ENCODE assay signal across 34 cellular contexts in genomic region chr14:24868389-24868788, GRCh38.
DNase-seq lines count a peak whose midpoint lies in the region; ATAC-seq, FAIRE-seq and TF ChIP-seq lines count a peak whose summit lies in the region.
"Had no signal": no experiment of that assay in that cellular context is flagged by ENCODE, and none has a peak within 500 bp of the region (broad histone marks: within the 10 kb centered on the region; RNA-seq: fewer than 3 reads in every experiment).

No MANE protein-coding gene starts in this region.

- H3K9me3 Mint-ChIP-seq in activated T-cell treated with anti-CD3 and anti-CD28 coated beads, Interleukin-2, amount 50 U/mL, for 72 hours = no peaks in the 10 kb centered on the region
- no peaks in the 10 kb centered on the region for H3K9me3 Mint-ChIP-seq in activated T-cell treated with anti-CD3 and anti-CD28 coated beads, Interleukin-2, amount 50 U/mL, for 4 hours
- no peaks in the 10 kb centered on the region for H3K9me3 Mint-ChIP-seq in Caco-2 (ENCODE audit: unreplicated experiment)
- H3K9me3 Mint-ChIP-seq: CD14-positive monocyte; CD4-positive, alpha-beta memory T cell; CD4-positive, alpha-beta T cell; CD8-positive, alpha-beta memory T cell; CD8-positive, alpha-beta T cell had no signal

- intact Hi-C loops in HepG2 (cut with micrococcal nuclease; ENCODE audit: unreplicated experiment) (no loop called here), right lobe of liver (cut with DNase I) (no loop called here), Caco-2 (cut with micrococcal nuclease; ENCODE audit: unreplicated experiment) (no loop called here), heart left ventricle (cut with DNase I) (loop anchor here in 1 of 10 donors (2.0 kb wide), 1 partner anchor 54 kb away; no protein-coding TSS in a partner anchor)

- H3K4me2 ChIP-seq in HepG2 (ENCODE audit: low read depth, low read length) = no peak overlapping the region
- H3K4me2 ChIP-seq: A549; BLaER1; BLaER1 treated with 17β-estradiol and CSF1 and Interleukin-3, amounts not matched to agents 10 nM and 100 nM had no signal

- no peak for TF ChIP-seq RAD21 in HepG2 (CRISPR knock-in tag; IDR thresholded peaks at IDR 0.05)

- H3K27me3 ChIP-seq in HepG2 (ENCODE audit: control insufficient read depth in 1 of 2, insufficient read depth in 2 of 2, low read length in 2 of 2) (no peaks in the 10 kb centered on the region), right lobe of liver (no peaks in the 10 kb centered on the region), Caco-2 (replicated peaks; ENCODE audit: control insufficient read depth, insufficient read depth, low read length) (no peaks in the 10 kb centered on the region), heart left ventricle (no peaks in the 10 kb centered on the region)
- H3K27me3 ChIP-seq: BE2C; BLaER1; BLaER1 treated with 17β-estradiol and CSF1 and Interleukin-3, amounts not matched to agents 10 nM and 100 nM had no signal

- no peaks in the 10 kb centered on the region for H3K36me3 Mint-ChIP-seq in activated T-cell treated with anti-CD3 and anti-CD28 coated beads, Interleukin-2, amount 50 U/mL, for 72 hours (ENCODE audit: insufficient read depth in 2 of 2)
- no peaks in the 10 kb centered on the region for H3K36me3 Mint-ChIP-seq in activated T-cell treated with anti-CD3 and anti-CD28 coated beads, Interleukin-2, amount 50 U/mL, for 4 hours (ENCODE audit: insufficient read depth)
- peaks cover 13% of the 10 kb centered on the region for H3K36me3 Mint-ChIP-seq in Caco-2 (ENCODE audit: insufficient read depth, unreplicated experiment)
- H3K36me3 Mint-ChIP-seq: CD14-positive monocyte; CD4-positive, alpha-beta memory T cell; CD4-positive, CD25-positive, alpha-beta regulatory T cell; CD8-positive, alpha-beta memory T cell; CD8-positive, alpha-beta T cell had no signal

- H3K27me3 Mint-ChIP-seq in activated T-cell treated with anti-CD3 and anti-CD28 coated beads, Interleukin-2, amount 50 U/mL, for 72 hours (ENCODE audit: low read depth) = no peaks in the 10 kb centered on the region
- peaks cover 17% of the 10 kb centered on the region for H3K27me3 Mint-ChIP-seq in activated T-cell treated with anti-CD3 and anti-CD28 coated beads, Interleukin-2, amount 50 U/mL, for 4 hours (ENCODE audit: low read depth)
- no peaks in the 10 kb centered on the region for H3K27me3 Mint-ChIP-seq in Caco-2 (ENCODE audit: insufficient read depth, unreplicated experiment)

- no peaks in the 10 kb centered on the region for H3K9me3 ChIP-seq in HepG2 (ENCODE audit: low read length)
- no peaks in the 10 kb centered on the region for H3K9me3 ChIP-seq in right lobe of liver
- H3K9me3 ChIP-seq in Caco-2 = no peaks in the 10 kb centered on the region
- no peaks in the 10 kb centered on the region for H3K9me3 ChIP-seq in heart left ventricle
- H3K9me3 ChIP-seq: A549; BE2C; BLaER1; BLaER1 treated with 17β-estradiol and CSF1 and Interleukin-3, amounts not matched to agents 10 nM and 100 nM had no signal

- H3K27ac Mint-ChIP-seq in activated T-cell treated with anti-CD3 and anti-CD28 coated beads, Interleukin-2, amount 50 U/mL, for 72 hours = peak overlapping the region; percentile 49
- peak overlapping the region; percentile 48 for H3K27ac Mint-ChIP-seq in Caco-2 (ENCODE audit: unreplicated experiment)
- H3K27ac Mint-ChIP-seq: B cell; CD14-positive monocyte; CD4-positive, alpha-beta memory T cell; CD4-positive, alpha-beta T cell; CD4-positive, CD25-positive, alpha-beta regulatory T cell; CD8-positive, alpha-beta memory T cell; CD8-positive, alpha-beta T cell had no signal

- ATAC-seq in activated T-cell treated with anti-CD3 and anti-CD28 coated beads, Interleukin-2, amount 50 U/mL, for 72 hours (replicated peaks in 1 of 2) = no peak
- ATAC-seq in activated T-cell treated with anti-CD3 and anti-CD28 coated beads, Interleukin-2, amount 50 U/mL, for 4 hours = no peak
- ATAC-seq in HepG2 = no peak
- ATAC-seq in right lobe of liver = no peak
- no peak for ATAC-seq in heart left ventricle
- ATAC-seq: A549; CD8-positive, alpha-beta T cell had no signal

- no peaks in the 10 kb centered on the region for H3K4me1 Mint-ChIP-seq in activated T-cell treated with anti-CD3 and anti-CD28 coated beads, Interleukin-2, amount 50 U/mL, for 72 hours (ENCODE audit: low read depth)
- no peaks in the 10 kb centered on the region for H3K4me1 Mint-ChIP-seq in activated T-cell treated with anti-CD3 and anti-CD28 coated beads, Interleukin-2, amount 50 U/mL, for 4 hours (ENCODE audit: low read depth)
- peaks cover 51% of the 10 kb centered on the region for H3K4me1 Mint-ChIP-seq in Caco-2 (ENCODE audit: low read depth, unreplicated experiment)
- H3K4me1 Mint-ChIP-seq: CD4-positive, alpha-beta memory T cell; CD4-positive, CD25-positive, alpha-beta regulatory T cell; CD8-positive, alpha-beta memory T cell had no signal

- DNase-seq in activated T-cell treated with anti-CD3 and anti-CD28 coated beads, Interleukin-2, amount 50 U/mL, for 72 hours = no peak
- no peak for DNase-seq in activated T-cell treated with anti-CD3 and anti-CD28 coated beads, Interleukin-2, amount 50 U/mL, for 4 hours
- DNase-seq in HepG2 (ENCODE audit: low spot score) (no peak), right lobe of liver (no peak), Caco-2 (no peak), heart left ventricle (no peak)
- DNase-seq: 8988T; ACHN; AML-193; BE2C; C1 segment of cervical spinal cord; Calu3; CD4-positive, alpha-beta memory T cell; CD4-positive, alpha-beta T cell; CD4-positive, CD25-positive, alpha-beta regulatory T cell; CD8-positive, alpha-beta memory T cell; CD8-positive, alpha-beta T cell; COR-L47; DMS 273 treated with DMSO at 0.1 percent for 48 hours; DMS153; DMS53; DMS79; DMS79 treated with DMSO at 0.1 percent for 48 hours; DND-41; EL had no signal

- no peak overlapping the region for H3K4me3 ChIP-seq in HepG2 (replicated peaks in 1 of 3; ENCODE audit: insufficient read depth in 1 of 3, low read depth in 2 of 3, low read length in 3 of 3)
- no peak overlapping the region for H3K4me3 ChIP-seq in right lobe of liver
- H3K4me3 ChIP-seq in Caco-2 (ENCODE audit: low read depth, low read length) = no peak overlapping the region
- H3K4me3 ChIP-seq in heart left ventricle = no peak overlapping the region
- H3K4me3 ChIP-seq: A549; BLaER1; BLaER1 treated with 17β-estradiol and CSF1 and Interleukin-3, amounts not matched to agents 10 nM and 100 nM had no signal

- TF ChIP-seq CTCF in HepG2 (CRISPR knock-in tag; IDR thresholded peaks at IDR 0.05) = no peak
- no peak for TF ChIP-seq CTCF in right lobe of liver (IDR thresholded peaks at IDR 0.05)
- no peak for TF ChIP-seq CTCF in Caco-2 (IDR thresholded peaks at IDR 0.05; ENCODE audit: insufficient read depth in 1 of 2, low read depth in 1 of 2, low read length in 1 of 2, severe bottlenecking in 1 of 2, unreplicated experiment in 1 of 2)
- no peak for TF ChIP-seq CTCF in heart left ventricle (IDR thresholded peaks at IDR 0.05)

- no peak overlapping the region for H3K4me3 Mint-ChIP-seq in activated T-cell treated with anti-CD3 and anti-CD28 coated beads, Interleukin-2, amount 50 U/mL, for 72 hours
- no peak overlapping the region for H3K4me3 Mint-ChIP-seq in activated T-cell treated with anti-CD3 and anti-CD28 coated beads, Interleukin-2, amount 50 U/mL, for 4 hours
- no peak overlapping the region for H3K4me3 Mint-ChIP-seq in Caco-2 (ENCODE audit: unreplicated experiment)
- H3K4me3 Mint-ChIP-seq: B cell; CD14-positive monocyte; CD4-positive, alpha-beta memory T cell; CD4-positive, alpha-beta T cell; CD4-positive, CD25-positive, alpha-beta regulatory T cell; CD8-positive, alpha-beta memory T cell; CD8-positive, alpha-beta T cell had no signal

- TF ChIP-seq POLR2A in HepG2 (IDR thresholded peaks at IDR 0.05; ENCODE audit: insufficient read depth in 1 of 2, low read depth in 2 of 2, low read length in 2 of 2) = no peak
- no peak for TF ChIP-seq POLR2A in right lobe of liver (IDR thresholded peaks at IDR 0.05)
- no peak for TF ChIP-seq POLR2A in heart left ventricle (IDR thresholded peaks at IDR 0.05)

- FAIRE-seq in HepG2 (lab: Jason Lieb, UNC) = no peak
- FAIRE-seq: A204.1, A549, D721Med had no signal

- in situ Hi-C loops in HepG2 (cut with HindIII; ENCODE audit: extremely low pct_ligation_motif_present, low pct_unique_long_range_greater_than_20kb) = no loop called here

- POLR2A ChIA-PET in HepG2 (lab: Yijun Ruan, JAX) (interaction anchor here (1.2 kb wide), 1 partner anchor 29 kb away, joined by 3 read pairs; no protein-coding TSS in a partner anchor), Caco-2 (lab: Charles Lee) (no interaction called here)

- no peak overlapping the region for H3K27ac ChIP-seq in HepG2 (ENCODE audit: extremely low read length, insufficient read depth, low read length)
- H3K27ac ChIP-seq in right lobe of liver = no peak overlapping the region
- H3K27ac ChIP-seq in heart left ventricle = no peak overlapping the region
- H3K27ac ChIP-seq: 22Rv1; A549; BLaER1; BLaER1 treated with 17β-estradiol and CSF1 and Interleukin-3, amounts not matched to agents 10 nM and 100 nM; C4-2B had no signal

- TF ChIP-seq EP300 in HepG2 (IDR thresholded peaks at IDR 0.05; ENCODE audit: low read depth in 2 of 2, low read length in 2 of 2) (no peak), HepG2 (CRISPR knock-in tag; IDR thresholded peaks at IDR 0.05; ENCODE audit: borderline replicate concordance) (no peak)

- no peak overlapping the region for H2AFZ ChIP-seq in HepG2 (ENCODE audit: low read length)

- WGBS in HepG2 (ENCODE audit: low lambda C conversion rate) = 95% methylated on average over 2 of the region's 2 CpGs
- WGBS in right lobe of liver (ENCODE audit: insufficient coverage, low coverage, low lambda C conversion rate, missing lambda C conversion rate) = 100% methylated on average over 1 of the region's 2 CpGs
- WGBS in heart left ventricle, 4 donors = 89 to 97% (median 94%) methylated on average over 2 of the region's 2 CpGs

- no peaks in the 10 kb centered on the region for H4K20me1 ChIP-seq in HepG2 (ENCODE audit: insufficient read depth, low read length)
- H4K20me1 ChIP-seq: BLaER1; BLaER1 treated with 17β-estradiol and CSF1 and Interleukin-3, amounts not matched to agents 10 nM and 100 nM had no signal

- no peak overlapping the region for H3K9ac ChIP-seq in HepG2 (ENCODE audit: insufficient read depth, low read depth, low read length)
- H3K9ac ChIP-seq: BLaER1; BLaER1 treated with 17β-estradiol and CSF1 and Interleukin-3, amounts not matched to agents 10 nM and 100 nM had no signal

- no peaks in the 10 kb centered on the region for H3K36me3 ChIP-seq in HepG2 (replicated peaks in 1 of 2; ENCODE audit: control insufficient read depth in 1 of 2, insufficient read depth in 2 of 2, low read length in 2 of 2)
- no peaks in the 10 kb centered on the region for H3K36me3 ChIP-seq in right lobe of liver
- no peaks in the 10 kb centered on the region; the same call in none of the 2 replicates for H3K36me3 ChIP-seq in Caco-2 (ENCODE audit: control insufficient read depth, insufficient read depth, low read length)
- no peaks in the 10 kb centered on the region for H3K36me3 ChIP-seq in heart left ventricle
- H3K36me3 ChIP-seq: BE2C; BLaER1; BLaER1 treated with 17β-estradiol and CSF1 and Interleukin-3, amounts not matched to agents 10 nM and 100 nM had no signal

- H3K4me1 ChIP-seq in HepG2 (ENCODE audit: insufficient read depth, low read length) = peaks cover 18% of the 10 kb centered on the region
- no peaks in the 10 kb centered on the region for H3K4me1 ChIP-seq in right lobe of liver
- peaks cover 13% of the 10 kb centered on the region for H3K4me1 ChIP-seq in Caco-2
- peaks cover 0 to 33% (median 4%) of the 10 kb centered on the region in 12 donors for H3K4me1 ChIP-seq in heart left ventricle
- H3K4me1 ChIP-seq: A549, BE2C had no signal

- CTCF ChIA-PET in HepG2 (lab: Yijun Ruan, JAX; ENCODE audit: low intra/inter-chr PET ratio, low total read pairs) (no interaction called here), Caco-2 (lab: Charles Lee) (interaction anchor here (1.1 kb wide), 1 partner anchor 62 kb away, joined by 3 read pairs; no protein-coding TSS in a partner anchor)

- H3K79me2 ChIP-seq in HepG2 (ENCODE audit: insufficient read depth, low read length) = no peaks in the 10 kb centered on the region

- BruUV-seq in HepG2 (replicated peaks; lab: Mats Ljungman, UMichigan) = no TSS peak
- BruUV-seq in Caco-2 (replicated peaks; lab: Mats Ljungman, UMichigan) = no TSS peak
